Comparison of ENCODE assay signal across 17 cellular contexts in genomic region chr2:175687465-175687864, GRCh38.
DNase-seq lines count a peak whose midpoint lies in the region; TF ChIP-seq lines count a peak whose summit lies in the region.
"Had no signal": no experiment of that assay in that cellular context is flagged by ENCODE, and none has a peak within 500 bp of the region (broad histone marks: within the 10 kb centered on the region; RNA-seq: fewer than 3 reads in every experiment).

No MANE protein-coding gene starts in this region.

- H3K9me2 ChIP-seq in neural cell (ENCODE audit: insufficient read depth, low read length): no peaks in the 10 kb centered on the region

- no peak for TF ChIP-seq RAD21 in neural cell (conservative IDR thresholded peaks at IDR 0.05)

- TF ChIP-seq EP300 in neural cell (conservative IDR thresholded peaks at IDR 0.05; ENCODE audit: poor library complexity, severe bottlenecking): no peak

- H3F3A ChIP-seq in neural cell (ENCODE audit: insufficient read depth, low read length, poor library complexity, severe bottlenecking): no peaks in the 10 kb centered on the region

- H3K9ac ChIP-seq in neural cell (ENCODE audit: low read length): no peak overlapping the region
- H3K9ac ChIP-seq: KMS-11 had no signal

- no peak overlapping the region for H2AFZ ChIP-seq in neural cell (ENCODE audit: low read depth, low read length)

- peak overlapping the region; percentile 5 for H3K4me2 ChIP-seq in neural cell (ENCODE audit: low read length)
- H3K4me2 ChIP-seq: KMS-11 had no signal

- no peaks in the 10 kb centered on the region for H3K36me3 ChIP-seq in neural cell (ENCODE audit: insufficient read depth, low read length)
- H3K36me3 ChIP-seq: BE2C, MG63, Peyer's patch had no signal

- H3K27me3 ChIP-seq in neural cell (ENCODE audit: insufficient read depth, low read depth, low read length): no peaks in the 10 kb centered on the region
- H3K27me3 ChIP-seq: BE2C, MG63, Peyer's patch had no signal

- H4K20me1 ChIP-seq in neural cell (ENCODE audit: insufficient read depth): no peaks in the 10 kb centered on the region

- DNase-seq in DMS79 treated with DMSO at 0.1 percent for 48 hours (lab: John Stamatoyannopoulos, UW): peak; percentile 75
- peak; percentile 52 for DNase-seq in NCI-H146 treated with DMSO at 0.1 percent for 48 hours (lab: John Stamatoyannopoulos, UW; ENCODE audit: unreplicated experiment)
- DNase-seq in OCI-M1 (lab: John Stamatoyannopoulos, UW): peak; percentile 41
- no peak for DNase-seq in nucleus accumbens (lab: John Stamatoyannopoulos, UW)
- no peak for DNase-seq in GM03348 (ENCODE audit: low spot score)
- DNase-seq in activated gamma-delta T cell treated with Interleukin-2 at 50 U/mL for 16 hours: no peak
- DNase-seq: BE2C, H9, MG63, NCI-H1694, NCI-H2171, NCI-H524 treated with DMSO at 0.1 percent for 48 hours, Peyer's patch, Right ventricle myocardium superior, T-helper 2 cell had no signal

- peak overlapping the region; percentile 14 for H3K4me3 ChIP-seq in neural cell (ENCODE audit: low read length)
- H3K4me3 ChIP-seq: MG63, Peyer's patch had no signal

- no peaks in the 10 kb centered on the region for H3K79me2 ChIP-seq in neural cell (replicated peaks; ENCODE audit: insufficient read depth, low read length)

- peak overlapping the region; percentile 22 for H3K27ac ChIP-seq in neural cell (ENCODE audit: low read length)
- H3K27ac ChIP-seq: KMS-11, Peyer's patch had no signal

- no peak for TF ChIP-seq CTCF in neural cell (IDR thresholded peaks at IDR 0.05; ENCODE audit: poor library complexity, severe bottlenecking)

- no peaks in the 10 kb centered on the region for H3K9me3 ChIP-seq in neural cell (ENCODE audit: low read length)
- H3K9me3 ChIP-seq: BE2C, MG63, Peyer's patch had no signal

TF ChIP-seq in neural cell, 6 proteins besides CTCF, POLR2A, EP300 and RAD21:
- TF ChIP-seq MXI1 (conservative IDR thresholded peaks at IDR 0.05; ENCODE audit: poor library complexity, severe bottlenecking): no peak
- TF ChIP-seq POLR2AphosphoS5 (IDR thresholded peaks at IDR 0.05): peak; percentile 52

Comparison
In these comparisons a context has a peak if more than half of its experiments do, and no peak if none do; other contexts are left out.
1. DNase-seq: peak in DMS79 treated with DMSO at 0.1 percent for 48 hours (single experiment), NCI-H146 treated with DMSO at 0.1 percent for 48 hours (single experiment) and OCI-M1 (single experiment); none in nucleus accumbens (0 of 56), GM03348 (single experiment) and activated gamma-delta T cell treated with Interleukin-2 at 50 U/mL for 16 hours (single experiment).